Comparison of ENCODE assay signal across 10 cellular contexts in the genomic region with DNA sequence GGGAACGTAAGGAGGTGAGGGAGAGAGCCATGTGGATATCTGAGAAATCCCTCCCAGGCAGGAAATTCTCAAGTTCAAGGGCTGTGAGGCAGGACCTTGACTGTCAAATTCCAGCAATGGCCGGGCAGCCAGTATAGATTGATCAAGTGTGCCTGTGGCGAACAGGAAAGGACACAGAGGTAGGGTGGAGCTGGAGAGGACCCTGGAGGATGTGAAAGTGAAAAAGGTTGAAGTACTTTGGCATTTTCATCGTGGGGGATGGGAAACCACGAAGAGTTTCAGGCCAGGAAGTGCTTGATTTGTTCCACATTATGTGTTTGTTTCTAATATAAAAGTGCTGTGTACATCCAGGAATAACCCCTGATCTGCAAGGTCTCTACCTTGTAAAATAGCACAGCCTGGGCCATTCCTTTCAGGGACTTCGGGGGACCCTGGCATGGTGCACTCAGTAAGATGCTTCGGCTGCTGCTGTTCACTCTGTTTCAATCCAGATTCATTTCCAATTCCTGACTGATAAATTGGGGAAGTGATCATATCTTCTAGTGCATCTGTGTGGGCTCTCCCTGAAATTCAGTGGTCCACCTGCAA.
DNase-seq lines count a peak whose midpoint lies in the region; ATAC-seq and TF ChIP-seq lines count a peak whose summit lies in the region.
"Had no signal": no experiment of that assay in that cellular context is flagged by ENCODE, and none has a peak within 500 bp of the region (broad histone marks: within the 10 kb centered on the region; RNA-seq: fewer than 3 reads in every experiment).

No MANE protein-coding gene starts in this region.

- no peak for TF ChIP-seq CTCF in activated CD8-positive, alpha-beta T cell treated with anti-CD3 and anti-CD28 coated beads for 36 hours (IDR thresholded peaks at IDR 0.05)

- peak; percentile 71 for ATAC-seq in HG03175 (IDR thresholded peaks at IDR 0.05; ENCODE audit: unreplicated experiment)
- peak; percentile 30 for ATAC-seq in activated CD8-positive, alpha-beta T cell treated with anti-CD3 and anti-CD28 coated beads for 36 hours
- no peak for ATAC-seq in stimulated activated naive CD8-positive, alpha-beta T cell treated with anti-CD3 and anti-CD28 coated beads, Interleukin-15, amount 100 ng/mL, for 72 hours

- H3K4me1 Mint-ChIP-seq in activated naive CD4-positive, alpha-beta T cell treated with anti-CD3 and anti-CD28 coated beads, Interleukin-2, amount 10 ng/mL, durations not matched to agents 7 days and 5 days, result peaks cover 27% of the 10 kb centered on the region
- H3K4me1 Mint-ChIP-seq in activated CD8-positive, alpha-beta T cell treated with anti-CD3 and anti-CD28 coated beads for 36 hours (ENCODE audit: low read depth), result peaks cover 16% of the 10 kb centered on the region
- H3K4me1 Mint-ChIP-seq in stimulated activated naive CD8-positive, alpha-beta T cell treated with anti-CD3 and anti-CD28 coated beads, Interleukin-15, amount 100 ng/mL, for 72 hours, result peaks cover 14% of the 10 kb centered on the region

- CTCF ChIA-PET in activated naive CD4-positive, alpha-beta T cell treated with anti-CD3 and anti-CD28 coated beads, Interleukin-2, amount 10 ng/mL, durations not matched to agents 7 days and 5 days (lab: Charles Lee), result no interaction called here
- CTCF ChIA-PET in activated CD8-positive, alpha-beta T cell treated with anti-CD3 and anti-CD28 coated beads for 36 hours (lab: Charles Lee), result no interaction called here

- H3K9me3 Mint-ChIP-seq in activated naive CD4-positive, alpha-beta T cell treated with anti-CD3 and anti-CD28 coated beads, Interleukin-2, amount 10 ng/mL, durations not matched to agents 7 days and 5 days, result no peaks in the 10 kb centered on the region
- H3K9me3 Mint-ChIP-seq in activated CD8-positive, alpha-beta T cell treated with anti-CD3 and anti-CD28 coated beads for 36 hours, result no peaks in the 10 kb centered on the region
- no peaks in the 10 kb centered on the region for H3K9me3 Mint-ChIP-seq in stimulated activated naive CD8-positive, alpha-beta T cell treated with anti-CD3 and anti-CD28 coated beads, Interleukin-15, amount 100 ng/mL, for 72 hours

- H3K27me3 Mint-ChIP-seq in activated naive CD4-positive, alpha-beta T cell treated with anti-CD3 and anti-CD28 coated beads, Interleukin-2, amount 10 ng/mL, durations not matched to agents 7 days and 5 days, result no peaks in the 10 kb centered on the region
- no peaks in the 10 kb centered on the region for H3K27me3 Mint-ChIP-seq in activated CD8-positive, alpha-beta T cell treated with anti-CD3 and anti-CD28 coated beads for 36 hours
- H3K27me3 Mint-ChIP-seq in stimulated activated naive CD8-positive, alpha-beta T cell treated with anti-CD3 and anti-CD28 coated beads, Interleukin-15, amount 100 ng/mL, for 72 hours, result no peaks in the 10 kb centered on the region

- H3K4me3 Mint-ChIP-seq in activated naive CD4-positive, alpha-beta T cell treated with anti-CD3 and anti-CD28 coated beads, Interleukin-2, amount 10 ng/mL, durations not matched to agents 7 days and 5 days, result no peak overlapping the region
- H3K4me3 Mint-ChIP-seq in activated CD8-positive, alpha-beta T cell treated with anti-CD3 and anti-CD28 coated beads for 36 hours, result no peak overlapping the region
- peak overlapping the region in 1 of 2 donors; percentile 24 for H3K4me3 Mint-ChIP-seq in stimulated activated naive CD8-positive, alpha-beta T cell treated with anti-CD3 and anti-CD28 coated beads, Interleukin-15, amount 100 ng/mL, for 72 hours

- H3K36me3 Mint-ChIP-seq in activated naive CD4-positive, alpha-beta T cell treated with anti-CD3 and anti-CD28 coated beads, Interleukin-2, amount 10 ng/mL, durations not matched to agents 7 days and 5 days, result peaks cover 12% of the 10 kb centered on the region
- H3K36me3 Mint-ChIP-seq in activated CD8-positive, alpha-beta T cell treated with anti-CD3 and anti-CD28 coated beads for 36 hours (ENCODE audit: low read depth), result peaks cover 16% of the 10 kb centered on the region

- peak; percentile 60 for DNase-seq in activated naive CD4-positive, alpha-beta T cell treated with anti-CD3 and anti-CD28 coated beads, Interleukin-2, amount 10 ng/mL, durations not matched to agents 7 days and 5 days
- DNase-seq in activated naive CD4-positive, alpha-beta T cell (lab: John Stamatoyannopoulos, UW), result no peak
- peak; percentile 21 for DNase-seq in activated CD8-positive, alpha-beta T cell treated with anti-CD3 and anti-CD28 coated beads for 36 hours
- DNase-seq in stimulated activated naive CD8-positive, alpha-beta T cell treated with anti-CD3 and anti-CD28 coated beads, Interleukin-15, amount 100 ng/mL, for 72 hours, result peak in 1 of 2 donors; percentile 5
- no peak for DNase-seq in COLO668 (lab: John Stamatoyannopoulos, UW; ENCODE audit: unreplicated experiment)
- no peak for DNase-seq in NCI-H2196 treated with DMSO at 0.1 percent for 48 hours (lab: John Stamatoyannopoulos, UW; ENCODE audit: unreplicated experiment)
- no peak for DNase-seq in DMS114 treated with DMSO at 0.1 percent for 48 hours (lab: John Stamatoyannopoulos, UW; ENCODE audit: unreplicated experiment)
- DNase-seq: NCI-H1092, SIG-M5 had no signal

- intact Hi-C loops in activated CD8-positive, alpha-beta T cell treated with anti-CD3 and anti-CD28 coated beads for 36 hours (cut with micrococcal nuclease), result no loop called here

- POLR2A ChIA-PET in activated CD8-positive, alpha-beta T cell treated with anti-CD3 and anti-CD28 coated beads for 36 hours (lab: Charles Lee), result no interaction called here

- H3K27ac Mint-ChIP-seq in activated naive CD4-positive, alpha-beta T cell treated with anti-CD3 and anti-CD28 coated beads, Interleukin-2, amount 10 ng/mL, durations not matched to agents 7 days and 5 days, result peak overlapping the region; percentile 43
- H3K27ac Mint-ChIP-seq in activated CD8-positive, alpha-beta T cell treated with anti-CD3 and anti-CD28 coated beads for 36 hours, result no peak overlapping the region
- H3K27ac Mint-ChIP-seq in stimulated activated naive CD8-positive, alpha-beta T cell treated with anti-CD3 and anti-CD28 coated beads, Interleukin-15, amount 100 ng/mL, for 72 hours, result peak overlapping the region; percentile 68 to 72

Comparison
In these comparisons a context has a peak if more than half of its experiments do, and no peak if none do; other contexts are left out.
1. DNase-seq: peak in activated naive CD4-positive, alpha-beta T cell treated with anti-CD3 and anti-CD28 coated beads, Interleukin-2, amount 10 ng/mL, durations not matched to agents 7 days and 5 days (single experiment) and activated CD8-positive, alpha-beta T cell treated with anti-CD3 and anti-CD28 coated beads for 36 hours (single experiment); none in activated naive CD4-positive, alpha-beta T cell (0 of 4), COLO668 (single experiment), NCI-H2196 treated with DMSO at 0.1 percent for 48 hours (single experiment) and DMS114 treated with DMSO at 0.1 percent for 48 hours (single experiment).